8 cellular contexts compared by ENCODE assay signal in genomic region chr11:47847537-47847891, GRCh38. TPM values are rescaled to one million over a fixed set of nuclear protein-coding genes. Genes with fewer than 3 reads are reported as not detected.
DNase-seq lines count a peak whose midpoint lies in the region; ATAC-seq lines count a peak whose summit lies in the region.

No MANE protein-coding gene starts in this region.

- peaks cover 45% of the 10 kb centered on the region for H3K36me3 ChIP-seq in HUES48 (ENCODE audit: control insufficient read depth, insufficient read depth, low read length)
- H3K36me3 ChIP-seq in iPS-15b (ENCODE audit: control insufficient read depth, insufficient read depth, low read length): peaks cover 15% of the 10 kb centered on the region

- no peaks in the 10 kb centered on the region for H3K27me3 Mint-ChIP-seq in activated T-helper 17 cell treated with anti-CD3 and anti-CD28 coated beads, Interleukin-2, amount 50 U/mL, for 72 hours
- no peaks in the 10 kb centered on the region for H3K27me3 Mint-ChIP-seq in stimulated activated memory B cell treated with anti-CD40 and anti-IgM and Interleukin-4, amounts not matched to agents 10 μg/mL and 1 μg/mL and 100 μg/mL, for 72 hours

- no peaks in the 10 kb centered on the region for H3K36me3 Mint-ChIP-seq in activated T-helper 17 cell treated with anti-CD3 and anti-CD28 coated beads, Interleukin-2, amount 50 U/mL, for 72 hours (ENCODE audit: low read depth)
- peaks cover 11% of the 10 kb centered on the region for H3K36me3 Mint-ChIP-seq in stimulated activated memory B cell treated with anti-CD40 and anti-IgM and Interleukin-4, amounts not matched to agents 10 μg/mL and 1 μg/mL and 100 μg/mL, for 72 hours

- no peaks in the 10 kb centered on the region for H3K9me3 Mint-ChIP-seq in activated T-helper 17 cell treated with anti-CD3 and anti-CD28 coated beads, Interleukin-2, amount 50 U/mL, for 72 hours
- no peaks in the 10 kb centered on the region for H3K9me3 Mint-ChIP-seq in stimulated activated memory B cell treated with anti-CD40 and anti-IgM and Interleukin-4, amounts not matched to agents 10 μg/mL and 1 μg/mL and 100 μg/mL, for 72 hours

- H3K9ac ChIP-seq in HUES48 (ENCODE audit: low read depth, low read length) (peak overlapping the region; percentile 100), iPS-15b (ENCODE audit: low read depth, low read length) (peak overlapping the region; percentile 93)

- peaks cover 25% of the 10 kb centered on the region for H3K4me1 Mint-ChIP-seq in activated T-helper 17 cell treated with anti-CD3 and anti-CD28 coated beads, Interleukin-2, amount 50 U/mL, for 72 hours
- H3K4me1 Mint-ChIP-seq in stimulated activated memory B cell treated with anti-CD40 and anti-IgM and Interleukin-4, amounts not matched to agents 10 μg/mL and 1 μg/mL and 100 μg/mL, for 72 hours: peaks cover 58% of the 10 kb centered on the region

- H3K4me1 ChIP-seq in HUES48 (ENCODE audit: control insufficient read depth, insufficient read depth, low read length) (peaks cover 12% of the 10 kb centered on the region), iPS-15b (ENCODE audit: control insufficient read depth, insufficient read depth, low read length) (peaks cover 7% of the 10 kb centered on the region)

- H3K4me3 Mint-ChIP-seq in activated T-helper 17 cell treated with anti-CD3 and anti-CD28 coated beads, Interleukin-2, amount 50 U/mL, for 72 hours: peak overlapping the region; percentile 94
- peak overlapping the region; percentile 97 for H3K4me3 Mint-ChIP-seq in stimulated activated memory B cell treated with anti-CD40 and anti-IgM and Interleukin-4, amounts not matched to agents 10 μg/mL and 1 μg/mL and 100 μg/mL, for 72 hours

- ATAC-seq in activated T-helper 17 cell treated with anti-CD3 and anti-CD28 coated beads, Interleukin-2, amount 50 U/mL, for 72 hours (replicated peaks): no peak
- no peak for ATAC-seq in stimulated activated memory B cell treated with anti-CD40 and anti-IgM and Interleukin-4, amounts not matched to agents 10 μg/mL and 1 μg/mL and 100 μg/mL, for 72 hours
- no peak for ATAC-seq in GM21576 (IDR thresholded peaks at IDR 0.05; ENCODE audit: unreplicated experiment)
- no peak for ATAC-seq in GM19463 (IDR thresholded peaks at IDR 0.05; ENCODE audit: unreplicated experiment)

- H3K27me3 ChIP-seq in HUES48 (ENCODE audit: control insufficient read depth, insufficient read depth, low read length) (no peaks in the 10 kb centered on the region), iPS-15b (ENCODE audit: control insufficient read depth, insufficient read depth, low read length) (no peaks in the 10 kb centered on the region)

- peak overlapping the region; percentile 98 for H3K27ac ChIP-seq in HUES48 (ENCODE audit: low read depth, low read length)

- H3K4me3 ChIP-seq in HUES48 (ENCODE audit: low read depth, low read length) (peak overlapping the region; percentile 99), iPS-15b (ENCODE audit: low read depth, low read length) (peak overlapping the region; percentile 97)

- peak overlapping the region; percentile 93 for H3K27ac Mint-ChIP-seq in activated T-helper 17 cell treated with anti-CD3 and anti-CD28 coated beads, Interleukin-2, amount 50 U/mL, for 72 hours
- peak overlapping the region; percentile 97 for H3K27ac Mint-ChIP-seq in stimulated activated memory B cell treated with anti-CD40 and anti-IgM and Interleukin-4, amounts not matched to agents 10 μg/mL and 1 μg/mL and 100 μg/mL, for 72 hours

- DNase-seq in iPS-NIHi11 (ENCODE audit: low spot score) (no peak), NCI-H2227 treated with DMSO at 0.1 percent for 48 hours (lab: John Stamatoyannopoulos, UW) (no peak)

- H3K9me3 ChIP-seq in HUES48 (ENCODE audit: control insufficient read depth, insufficient read depth, low read length): no peaks in the 10 kb centered on the region
- no peaks in the 10 kb centered on the region for H3K9me3 ChIP-seq in iPS-15b (ENCODE audit: control insufficient read depth, insufficient read depth, low read length)

RNA-seq across cellular contexts. Expression of gene NUP160, which starts 0.6 kb away (rescaled TPM):
- total RNA-seq in activated T-helper 17 cell treated with anti-CD3 and anti-CD28 coated beads, Interleukin-2, amount 50 U/mL, for 72 hours: 10 to 100 TPM; 61.9 to 77.7 TPM
